In the genomic region with DNA sequence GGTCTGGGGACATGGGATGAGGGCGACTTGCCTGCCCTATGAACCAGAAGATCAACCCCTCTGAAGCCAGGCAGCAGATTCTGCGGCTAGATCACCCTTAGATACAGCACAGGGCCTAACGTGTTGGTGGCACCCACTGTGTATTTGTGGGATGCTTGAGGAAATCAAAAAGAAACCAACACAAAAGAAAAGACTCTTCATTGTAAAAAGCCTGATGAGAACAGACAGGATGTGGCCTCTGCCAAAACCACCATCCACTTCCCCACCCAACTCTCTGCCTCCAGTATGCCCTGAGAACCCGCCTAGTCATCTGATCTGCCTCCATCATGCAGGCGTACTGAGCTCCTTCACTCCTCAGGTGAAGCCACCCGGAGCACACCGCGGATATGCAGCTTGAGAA, we compare ENCODE assay signal across 10 cellular contexts.
A peak's percentile ranks its signal among the peaks of the same experiment; 100 is the strongest.
DNase-seq lines count a peak whose midpoint lies in the region; ATAC-seq, FAIRE-seq and TF ChIP-seq lines count a peak whose summit lies in the region.
"Had no signal": no experiment of that assay in that cellular context is flagged by ENCODE, and none has a peak within 500 bp of the region (broad histone marks: within the 10 kb centered on the region; RNA-seq: fewer than 3 reads in every experiment).

No MANE protein-coding gene starts in this region.

- peaks cover 43% of the 10 kb centered on the region for H3K27me3 Mint-ChIP-seq in activated T-cell treated with anti-CD3 and anti-CD28 coated beads, Interleukin-2, amount 50 U/mL, for 24 hours
- H3K27me3 Mint-ChIP-seq in natural killer cell treated with Interleukin-12 subunit alpha and Interleukin-12 subunit beta and Interleukin-15 and Interleukin-18, amount 100 ng/mL, for 72 hours: peaks cover 0 to 8% of the 10 kb centered on the region in 2 donors

- DNase-seq in AG10803 (ENCODE audit: low read depth) (peak; percentile 12), M059J (ENCODE audit: low read depth) (peak; percentile 7), D721Med (ENCODE audit: insufficient read length, low spot score) (no peak), omental fat pad (ENCODE audit: low spot score) (no peak), NCI-H2227 (lab: John Stamatoyannopoulos, UW; ENCODE audit: unreplicated experiment) (no peak), left ventricle myocardium superior (no peak)
- peak; percentile 42 for DNase-seq in activated T-cell treated with anti-CD3 and anti-CD28 coated beads, Interleukin-2, amount 50 U/mL, for 24 hours
- peak; percentile 81 for DNase-seq in natural killer cell treated with Interleukin-12 subunit alpha and Interleukin-12 subunit beta and Interleukin-15 and Interleukin-18, amount 100 ng/mL, for 72 hours (ENCODE audit: low spot score)
- DNase-seq: dorsolateral prefrontal cortex, hippocampal formation had no signal

- no peak for FAIRE-seq in D721Med (lab: Jason Lieb, UNC)

- no peaks in the 10 kb centered on the region for H3K9me3 Mint-ChIP-seq in activated T-cell treated with anti-CD3 and anti-CD28 coated beads, Interleukin-2, amount 50 U/mL, for 24 hours
- H3K9me3 Mint-ChIP-seq in natural killer cell treated with Interleukin-12 subunit alpha and Interleukin-12 subunit beta and Interleukin-15 and Interleukin-18, amount 100 ng/mL, for 72 hours: no peaks in the 10 kb centered on the region

- H3K36me3 Mint-ChIP-seq in activated T-cell treated with anti-CD3 and anti-CD28 coated beads, Interleukin-2, amount 50 U/mL, for 24 hours (ENCODE audit: low read depth): no peaks in the 10 kb centered on the region
- no peaks in the 10 kb centered on the region for H3K36me3 Mint-ChIP-seq in natural killer cell treated with Interleukin-12 subunit alpha and Interleukin-12 subunit beta and Interleukin-15 and Interleukin-18, amount 100 ng/mL, for 72 hours

- ATAC-seq in natural killer cell treated with Interleukin-12 subunit alpha and Interleukin-12 subunit beta and Interleukin-15 and Interleukin-18, amount 100 ng/mL, for 72 hours: peak; percentile 94 to 96
- ATAC-seq in omental fat pad (ENCODE audit: low FRiP score): no peak
- no peak for ATAC-seq in left ventricle myocardium superior

- TF ChIP-seq CTCF in AG10803 (conservative IDR thresholded peaks at IDR 0.05; ENCODE audit: low read length) (no peak), D721Med (IDR thresholded peaks at IDR 0.05; ENCODE audit: insufficient read depth, missing control alignments) (no peak), omental fat pad (IDR thresholded peaks at IDR 0.05) (no peak)

- no peak overlapping the region for H3K27ac Mint-ChIP-seq in activated T-cell treated with anti-CD3 and anti-CD28 coated beads, Interleukin-2, amount 50 U/mL, for 24 hours
- peak overlapping the region; percentile 69 to 86 for H3K27ac Mint-ChIP-seq in natural killer cell treated with Interleukin-12 subunit alpha and Interleukin-12 subunit beta and Interleukin-15 and Interleukin-18, amount 100 ng/mL, for 72 hours

- peak overlapping the region; percentile 24 for H3K4me3 Mint-ChIP-seq in activated T-cell treated with anti-CD3 and anti-CD28 coated beads, Interleukin-2, amount 50 U/mL, for 24 hours
- H3K4me3 Mint-ChIP-seq in natural killer cell treated with Interleukin-12 subunit alpha and Interleukin-12 subunit beta and Interleukin-15 and Interleukin-18, amount 100 ng/mL, for 72 hours: peak overlapping the region; percentile 76

- H3K4me1 Mint-ChIP-seq in activated T-cell treated with anti-CD3 and anti-CD28 coated beads, Interleukin-2, amount 50 U/mL, for 24 hours (ENCODE audit: low read depth): peaks cover 37% of the 10 kb centered on the region
- H3K4me1 Mint-ChIP-seq in natural killer cell treated with Interleukin-12 subunit alpha and Interleukin-12 subunit beta and Interleukin-15 and Interleukin-18, amount 100 ng/mL, for 72 hours (ENCODE audit: low read depth in 2 of 2): peaks cover 46 to 48% of the 10 kb centered on the region in 2 donors

- H3K4me3 ChIP-seq in AG10803 (ENCODE audit: low read length): no peak overlapping the region
- H3K4me3 ChIP-seq: dorsolateral prefrontal cortex had no signal

- intact Hi-C loops in left ventricle myocardium superior (cut with micrococcal nuclease): no loop called here

Comparison
In these comparisons a context has a peak if more than half of its experiments do, and no peak if none do; other contexts are left out.
1. DNase-seq: peak in AG10803 (single experiment), M059J (single experiment), activated T-cell treated with anti-CD3 and anti-CD28 coated beads, Interleukin-2, amount 50 U/mL, for 24 hours (single experiment) and natural killer cell treated with Interleukin-12 subunit alpha and Interleukin-12 subunit beta and Interleukin-15 and Interleukin-18, amount 100 ng/mL, for 72 hours (single experiment); none in D721Med (single experiment), omental fat pad (single experiment), NCI-H2227 (single experiment) and left ventricle myocardium superior (single experiment).
2. ATAC-seq: peak in natural killer cell treated with Interleukin-12 subunit alpha and Interleukin-12 subunit beta and Interleukin-15 and Interleukin-18, amount 100 ng/mL, for 72 hours (2 of 2); none in omental fat pad (single experiment) and left ventricle myocardium superior (single experiment).